Comparison of ENCODE assay signal across 13 cellular contexts in genomic region chr5:170265527-170265926, GRCh38. TPM values are rescaled to one million over a fixed set of nuclear protein-coding genes. Genes with fewer than 3 reads are reported as not detected.
DNase-seq lines count a peak whose midpoint lies in the region; ATAC-seq lines count a peak whose summit lies in the region.
"Had no signal": no experiment of that assay in that cellular context is flagged by ENCODE, and none has a peak within 500 bp of the region (broad histone marks: within the 10 kb centered on the region; RNA-seq: fewer than 3 reads in every experiment).

No MANE protein-coding gene starts in this region.

- no peaks in the 10 kb centered on the region for H3K9me3 Mint-ChIP-seq in activated T-cell treated with anti-CD3 and anti-CD28 coated beads, Interleukin-2, amount 50 U/mL, for 72 hours

- H2BK5ac ChIP-seq in mesendoderm (ENCODE audit: low read length) = no peak overlapping the region

- H3K4me1 ChIP-seq in mesendoderm (ENCODE audit: control insufficient read depth, low read depth, low read length) = no peaks in the 10 kb centered on the region
- H3K4me1 ChIP-seq in thymus (ENCODE audit: control insufficient read depth, insufficient read depth, low read length) = peaks cover 55% of the 10 kb centered on the region

- no peak overlapping the region for H3K4me3 ChIP-seq in mesendoderm (ENCODE audit: low read length)
- H3K4me3 ChIP-seq in thymus (ENCODE audit: low read length) = no peak overlapping the region

- no peak overlapping the region for H3K56ac ChIP-seq in mesendoderm (ENCODE audit: low read length)

- no peak for DNase-seq in activated T-cell treated with anti-CD3 and anti-CD28 coated beads, Interleukin-2, amount 50 U/mL, for 72 hours
- DNase-seq in activated T-cell treated with anti-CD3 and anti-CD28 coated beads, Interleukin-2, amount 50 U/mL, for 1 hour = no peak
- DNase-seq in cerebellum (ENCODE audit: low spot score) (peak; percentile 18), mesendoderm (no peak), NOMO-1 treated with DMSO at 0.1 percent for 48 hours (lab: John Stamatoyannopoulos, UW; ENCODE audit: unreplicated experiment) (no peak), ecto neural progenitor cell (ENCODE audit: low spot score) (no peak)
- DNase-seq: activated CD4-positive, alpha-beta T cell treated with anti-CD3 and anti-CD28 coated beads, Interleukin-2, amount 50 U/mL, for 48 hours; stimulated activated CD4-positive, alpha-beta T cell treated with anti-CD3 and anti-CD28 coated beads, Interleukin-1b, Interleukin-23, amount 100 ng/mL, for 48 hours had no signal

- no peak overlapping the region for H3K23ac ChIP-seq in mesendoderm (ENCODE audit: low read length)

- H3K36me3 Mint-ChIP-seq in activated T-cell treated with anti-CD3 and anti-CD28 coated beads, Interleukin-2, amount 50 U/mL, for 72 hours (ENCODE audit: insufficient read depth in 2 of 2) = peaks cover 29 to 58% of the 10 kb centered on the region in 2 donors

- H2BK15ac ChIP-seq in mesendoderm (replicated peaks; ENCODE audit: low read depth) = no peak overlapping the region

- H3K36me3 ChIP-seq in mesendoderm (ENCODE audit: control insufficient read depth, insufficient read depth, low read length) = no peaks in the 10 kb centered on the region
- H3K36me3 ChIP-seq in thymus (ENCODE audit: control insufficient read depth, insufficient read depth) = peaks cover 68% of the 10 kb centered on the region

- H2AK5ac ChIP-seq in mesendoderm (ENCODE audit: low read length) = no peak overlapping the region

- peak overlapping the region; percentile 76 for H3K27ac Mint-ChIP-seq in activated T-cell treated with anti-CD3 and anti-CD28 coated beads, Interleukin-2, amount 50 U/mL, for 72 hours

- no peak overlapping the region for H3K9ac ChIP-seq in mesendoderm (ENCODE audit: low read length)

- no peak overlapping the region for H3K4me3 Mint-ChIP-seq in activated T-cell treated with anti-CD3 and anti-CD28 coated beads, Interleukin-2, amount 50 U/mL, for 72 hours

- H3K4me2 ChIP-seq in mesendoderm (ENCODE audit: low read length) = no peak overlapping the region

- H3K9me3 ChIP-seq in thymus (ENCODE audit: control insufficient read depth) = no peaks in the 10 kb centered on the region

- H3K79me2 ChIP-seq in mesendoderm (ENCODE audit: control insufficient read depth, insufficient read depth, low read length) = no peaks in the 10 kb centered on the region

- no peak overlapping the region for H4K5ac ChIP-seq in mesendoderm (ENCODE audit: low read length)

- no peak overlapping the region for H2BK120ac ChIP-seq in mesendoderm (ENCODE audit: low read depth, low read length)

- H3K4me1 Mint-ChIP-seq in activated T-cell treated with anti-CD3 and anti-CD28 coated beads, Interleukin-2, amount 50 U/mL, for 72 hours (ENCODE audit: low read depth) = peaks cover 93% of the 10 kb centered on the region

- no peaks in the 10 kb centered on the region for H3K27me3 ChIP-seq in mesendoderm (ENCODE audit: insufficient read depth, low read length, poor library complexity)
- no peaks in the 10 kb centered on the region for H3K27me3 ChIP-seq in thymus (ENCODE audit: control insufficient read depth, insufficient read depth)

- no peak overlapping the region for H4K8ac ChIP-seq in mesendoderm (ENCODE audit: low read depth, low read length)

- H3K4ac ChIP-seq in mesendoderm (ENCODE audit: low read depth, low read length) = no peak overlapping the region

- no peaks in the 10 kb centered on the region for H3K79me1 ChIP-seq in mesendoderm (ENCODE audit: low read length)

- WGBS in mesendoderm (ENCODE audit: extremely low coverage, insufficient coverage, low lambda C conversion rate) = no CpG with 5 or more reads among the region's 5 CpGs
- 76% methylated on average over 5 of the region's 5 CpGs for whole genome bisulfite sequencing in thymus

- H3K18ac ChIP-seq in mesendoderm (ENCODE audit: low read length) = peak overlapping the region; percentile 29

- H3K27ac ChIP-seq in mesendoderm (ENCODE audit: low read depth, low read length) (no peak overlapping the region), thymus (ENCODE audit: low read depth) (peak overlapping the region; percentile 44)

- H3K27me3 Mint-ChIP-seq in activated T-cell treated with anti-CD3 and anti-CD28 coated beads, Interleukin-2, amount 50 U/mL, for 72 hours (ENCODE audit: low read depth) = no peaks in the 10 kb centered on the region

- no peak for ATAC-seq in activated T-cell treated with anti-CD3 and anti-CD28 coated beads, Interleukin-2, amount 50 U/mL, for 72 hours (replicated peaks in 1 of 2)
- ATAC-seq in HG02852 (IDR thresholded peaks at IDR 0.05; ENCODE audit: unreplicated experiment) = no peak

RNA-seq across cellular contexts. Expression of gene LCP2, which starts 32.0 kb away (rescaled TPM):
- total RNA-seq in activated T-cell treated with anti-CD3 and anti-CD28 coated beads, Interleukin-2, amount 50 U/mL, for 72 hours = 100 to 1,000 TPM; 162 to 190 TPM
- 3.6 TPM for total RNA-seq in cerebellum
- polyA plus RNA-seq in mesendoderm (2013, experiment 1 of 2) = 0.13 TPM
- polyA plus RNA-seq in mesendoderm (2013, experiment 2 of 2) = 0.10 TPM
- polyA plus RNA-seq in thymus = 131 TPM
- polyA plus RNA-seq: AG04450 had no signal

RNA-seq across cellular contexts. Expression of gene C5orf58, which starts 32.7 kb away (rescaled TPM):
- not detected for total RNA-seq in activated T-cell treated with anti-CD3 and anti-CD28 coated beads, Interleukin-2, amount 50 U/mL, for 72 hours
- not detected for total RNA-seq in cerebellum
- 1.0 TPM for polyA plus RNA-seq in mesendoderm (2013, experiment 1 of 2)
- 1.2 TPM for polyA plus RNA-seq in mesendoderm (2013, experiment 2 of 2)
- 0.48 TPM for polyA plus RNA-seq in thymus
- total RNA-seq: RPMI7951, ureter had no signal
- polyA plus RNA-seq: AG04450 had no signal

Comparison
In these comparisons a context has a peak if more than half of its experiments do, and no peak if none do; other contexts are left out.
1. RNA of gene LCP2, which starts 32.0 kb away (total RNA-seq): 162 to 190 TPM in activated T-cell treated with anti-CD3 and anti-CD28 coated beads, Interleukin-2, amount 50 U/mL, for 72 hours; 3.6 TPM in cerebellum (single experiment); every median in the first group is over 10 times any median in the second.